In the genomic region with DNA sequence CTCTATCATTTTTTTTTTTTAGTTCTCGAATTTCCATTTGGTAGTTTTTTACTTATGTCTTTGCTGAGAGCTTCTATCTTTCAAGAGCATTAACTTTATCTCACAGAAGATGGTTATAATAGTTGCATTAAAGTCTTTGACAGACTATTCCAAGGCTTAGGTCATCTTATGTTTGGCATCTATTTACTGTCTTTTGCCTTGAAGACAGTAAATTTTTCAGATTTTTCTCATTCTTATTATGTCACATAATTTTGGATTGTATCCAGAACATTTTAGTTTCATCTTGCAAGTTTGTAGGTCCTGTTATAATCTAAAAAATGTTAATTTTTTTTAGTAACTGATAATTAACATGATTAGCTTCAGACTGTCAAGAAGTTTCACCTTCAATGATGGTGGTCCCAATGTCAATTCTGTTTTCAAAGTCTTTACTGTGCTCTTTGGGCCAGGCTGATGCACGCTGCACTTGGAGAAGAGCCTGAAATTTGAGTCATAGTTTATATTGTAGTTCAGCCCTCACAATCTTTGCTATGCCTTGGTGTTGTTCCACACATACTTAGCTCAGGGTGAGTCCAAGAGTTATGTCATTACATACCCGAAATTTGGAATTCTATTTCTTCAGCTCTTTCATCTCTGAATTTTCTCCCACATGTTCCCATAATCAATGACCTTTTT, we compare ENCODE assay signal across 13 cellular contexts.
A peak's percentile ranks its signal among the peaks of the same experiment; 100 is the strongest.
DNase-seq lines count a peak whose midpoint lies in the region; FAIRE-seq and TF ChIP-seq lines count a peak whose summit lies in the region.
"Had no signal": no experiment of that assay in that cellular context is flagged by ENCODE, and none has a peak within 500 bp of the region (broad histone marks: within the 10 kb centered on the region; RNA-seq: fewer than 3 reads in every experiment).

No MANE protein-coding gene starts in this region.

- TF ChIP-seq CTCF in SK-N-SH (IDR thresholded peaks at IDR 0.05): no peak
- TF ChIP-seq CTCF in fibroblast of pulmonary artery (IDR thresholded peaks at IDR 0.05; ENCODE audit: low read length, missing control alignments): no peak
- TF ChIP-seq CTCF in GM10266 (IDR thresholded peaks at IDR 0.05; ENCODE audit: control insufficient read depth, insufficient read depth, low read depth, missing control alignments): no peak
- TF ChIP-seq CTCF in WERI-Rb-1 (IDR thresholded peaks at IDR 0.05; ENCODE audit: low read depth, low read length): no peak

- no peak for TF ChIP-seq RAD21 in SK-N-SH (IDR thresholded peaks at IDR 0.05; ENCODE audit: low read length)

- no peak overlapping the region; the same call in 1 of the 2 replicates for H2AFZ ChIP-seq in GM23248
- H2AFZ ChIP-seq in SK-N-SH (ENCODE audit: low read depth): no peak overlapping the region

- H3K9ac ChIP-seq in GM23248 (no peak overlapping the region), SK-N-SH (no peak overlapping the region)

- TF ChIP-seq EP300 in SK-N-SH (IDR thresholded peaks at IDR 0.05; ENCODE audit: borderline replicate concordance in 1 of 2, low read depth in 1 of 2, low read length in 1 of 2): no peak

- CTCF ChIA-PET in SK-N-SH (lab: Yijun Ruan, JAX): interaction anchor here (0.9 kb wide), 1 partner anchor 8 kb away, joined by 3 read pairs; no protein-coding TSS in a partner anchor

- H3K9me2 ChIP-seq in GM23248 (ENCODE audit: insufficient read depth): no peaks in the 10 kb centered on the region
- no peaks in the 10 kb centered on the region for H3K9me2 ChIP-seq in SK-N-SH

- H3K36me3 ChIP-seq in GM23248 (ENCODE audit: low read depth) (no peaks in the 10 kb centered on the region), SK-N-SH (replicated peaks in 1 of 2; ENCODE audit: control insufficient read depth in 1 of 2, insufficient read depth in 2 of 2, low read length in 1 of 2) (no peaks in the 10 kb centered on the region), WERI-Rb-1 (no peaks in the 10 kb centered on the region)

- no peaks in the 10 kb centered on the region for H3K9me3 ChIP-seq in GM23248 (ENCODE audit: low read depth)
- H3K9me3 ChIP-seq in SK-N-SH: no peaks in the 10 kb centered on the region
- H3K9me3 ChIP-seq in WERI-Rb-1 (ENCODE audit: severe bottlenecking): peaks cover 7% of the 10 kb centered on the region

- no peaks in the 10 kb centered on the region for H3K27me3 ChIP-seq in GM23248 (replicated peaks; ENCODE audit: insufficient read depth)
- H3K27me3 ChIP-seq in SK-N-SH (ENCODE audit: insufficient read depth): no peaks in the 10 kb centered on the region
- H3K27me3 ChIP-seq in WERI-Rb-1 (ENCODE audit: insufficient read depth, low read depth, severe bottlenecking): no peaks in the 10 kb centered on the region

- in situ Hi-C loops in GM23248 (cut with MboI): no loop called here

- H3K27ac ChIP-seq in GM23248 (peak overlapping the region; percentile 50), SK-N-SH (ENCODE audit: low read depth in 2 of 2, low read length in 1 of 2) (peak overlapping the region in 1 of 2 experiments; percentile 47; a peak in 2 of 4 replicates), WERI-Rb-1 (no peak overlapping the region)

- H3F3A ChIP-seq in GM23248 (ENCODE audit: insufficient read depth) (peaks cover 38% of the 10 kb centered on the region), SK-N-SH (replicated peaks; ENCODE audit: insufficient read depth) (no peaks in the 10 kb centered on the region)

- H3K4me2 ChIP-seq in GM23248 (ENCODE audit: unreplicated experiment) (peak overlapping the region; percentile 49), SK-N-SH (peak overlapping the region; percentile 32; the same call in 1 of the 2 replicates)

- FAIRE-seq in GM19239 (lab: Jason Lieb, UNC): no peak

- POLR2A ChIA-PET in SK-N-SH (lab: Yijun Ruan, JAX): no interaction called here

- H3K4me1 ChIP-seq in GM23248 (ENCODE audit: insufficient read depth) (peaks cover 56% of the 10 kb centered on the region), SK-N-SH (ENCODE audit: control insufficient read depth in 1 of 2, insufficient read depth in 2 of 2, low read depth in 1 of 2, low read length in 1 of 2) (peaks cover 0 to 15% of the 10 kb centered on the region in 2 experiments; a peak in 1 of 4 replicates)

- WGBS in GM23248 (ENCODE audit: low coverage in 1 of 2, low lambda C conversion rate in 2 of 2, missing lambda C conversion rate in 2 of 2), 2 experiments: 11 to 17% methylated on average over 3 of the region's 3 CpGs
- 7% methylated on average over 3 of the region's 3 CpGs for WGBS in SK-N-SH (ENCODE audit: low lambda C conversion rate)

- peak; percentile 93 for DNase-seq in GM23248
- DNase-seq in SK-N-SH: no peak
- peak; percentile 85 for DNase-seq in fibroblast of pulmonary artery (ENCODE audit: low read depth)
- DNase-seq in skeletal muscle cell (ENCODE audit: low read depth): peak; percentile 62
- no peak for DNase-seq in GM19239 (ENCODE audit: insufficient read length, low spot score)
- DNase-seq in GM10266 (ENCODE audit: extremely low spot score): no peak
- DNase-seq in NCI-H187 treated with DMSO at 0.1 percent for 48 hours (lab: John Stamatoyannopoulos, UW): no peak
- DNase-seq in WERI-Rb-1: no peak
- DNase-seq: activated CD4-positive, CD25-positive, alpha-beta regulatory T cell; DMS79 treated with DMSO at 0.1 percent for 48 hours; KBM-7; NCI-H2171 treated with DMSO at 0.1 percent for 48 hours; stimulated activated CD4-positive, alpha-beta T cell treated with anti-CD3 and anti-CD28 coated beads, Interleukin-4, amount 100 ng/mL, for 4 hours had no signal

- peak overlapping the region; percentile 31; the same call in 1 of the 2 replicates for H3K4me3 ChIP-seq in GM23248
- no peak overlapping the region; a peak in 1 of 4 replicates for H3K4me3 ChIP-seq in SK-N-SH (ENCODE audit: low read depth in 2 of 2, low read length in 1 of 2)
- H3K4me3 ChIP-seq in fibroblast of pulmonary artery (replicated peaks; ENCODE audit: low read depth, low read length): no peak overlapping the region
- H3K4me3 ChIP-seq in skeletal muscle cell (ENCODE audit: low read depth, low read length): no peak overlapping the region
- H3K4me3 ChIP-seq in WERI-Rb-1 (ENCODE audit: low read depth, low read length): no peak overlapping the region

- H4K20me1 ChIP-seq in GM23248 (ENCODE audit: insufficient read depth) (no peaks in the 10 kb centered on the region), SK-N-SH (ENCODE audit: insufficient read depth) (no peaks in the 10 kb centered on the region)

- H3K79me2 ChIP-seq in GM23248 (ENCODE audit: insufficient read depth) (no peaks in the 10 kb centered on the region), SK-N-SH (ENCODE audit: insufficient read depth) (no peaks in the 10 kb centered on the region)

TF ChIP-seq in SK-N-SH, 30 proteins besides CTCF, POLR2A, EP300 and RAD21 (continues in another document):
- TF ChIP-seq USF1 (IDR thresholded peaks at IDR 0.05; ENCODE audit: borderline replicate concordance, low read depth) (no peak), JUND (IDR thresholded peaks at IDR 0.05) (no peak), SIN3A (IDR thresholded peaks at IDR 0.05; ENCODE audit: borderline replicate concordance, low read depth, low read length) (no peak), MXI1 (IDR thresholded peaks at IDR 0.05; ENCODE audit: low read depth, low read length) (no peak), SMC3 (IDR thresholded peaks at IDR 0.05; ENCODE audit: low read depth, low read length) (no peak), GATA2 (CRISPR knock-in tag; IDR thresholded peaks at IDR 0.05) (no peak), GABPA (IDR thresholded peaks at IDR 0.05; ENCODE audit: low read depth) (no peak), TEAD4 (IDR thresholded peaks at IDR 0.05; ENCODE audit: borderline replicate concordance, insufficient read depth) (no peak), MAX (IDR thresholded peaks at IDR 0.05; ENCODE audit: low read depth) (no peak), POLR2AphosphoS5 (IDR thresholded peaks at IDR 0.05; ENCODE audit: low read depth, low read length) (no peak), FOSL2 (IDR thresholded peaks at IDR 0.05; ENCODE audit: borderline replicate concordance, low read depth) (peak; percentile 40; the same call in 1 of the 2 replicates), NRF1 (IDR thresholded peaks at IDR 0.05; ENCODE audit: low read depth, low read length) (no peak), CHD2 (IDR thresholded peaks at IDR 0.05; ENCODE audit: low read length, partially characterized antibody) (no peak), EZH2phosphoT487 (IDR thresholded peaks at IDR 0.05; ENCODE audit: borderline replicate concordance, low read depth) (no peak), TCF12 (IDR thresholded peaks at IDR 0.05) (0 out of 2 replicates have a peak, but pooled peaks have one; percentile 11), FOXJ3 (CRISPR knock-in tag; IDR thresholded peaks at IDR 0.05) (no peak), YY1 (IDR thresholded peaks at IDR 0.05; ENCODE audit: low read depth) (no peak), TAF1 (IDR thresholded peaks at IDR 0.05; ENCODE audit: borderline replicate concordance, low read depth, low read length) (no peak), USF2 (IDR thresholded peaks at IDR 0.05; ENCODE audit: borderline replicate concordance, low read depth, low read length) (no peak)

Comparison
In these comparisons a context has a peak if more than half of its experiments do, and no peak if none do; other contexts are left out.
1. DNase-seq: peak in GM23248 (single experiment), fibroblast of pulmonary artery (single experiment) and skeletal muscle cell (single experiment); none in SK-N-SH (single experiment), GM19239 (single experiment), GM10266 (single experiment), NCI-H187 treated with DMSO at 0.1 percent for 48 hours (single experiment) and WERI-Rb-1 (single experiment).